ENCODE assay signal across 8 cellular contexts in genomic region chr9:96413312-96414221, GRCh38. TPM values are rescaled to one million over a fixed set of nuclear protein-coding genes. Genes with fewer than 3 reads are reported as not detected.
DNase-seq lines count a peak whose midpoint lies in the region; ATAC-seq and TF ChIP-seq lines count a peak whose summit lies in the region.

No MANE protein-coding gene starts in this region.

- 50 to 65% (median 58%) methylated on average over 7 of the region's 7 CpGs for WGBS in psoas muscle, 3 donors

- H3K4me2 ChIP-seq in OCI-LY1 (ENCODE audit: low read length) = peak overlapping the region; percentile 81

- DNase-seq in head of caudate nucleus (peak in 36 of 42 donors; percentile 20 to 80 (median 46)), NCI-H524 (lab: John Stamatoyannopoulos, UW) (no peak), activated gamma-delta T cell treated with Interleukin-2 at 50 U/mL for 16 hours (no peak), SHP77 treated with DMSO at 0.1 percent for 48 hours (lab: John Stamatoyannopoulos, UW) (no peak), psoas muscle (no peak)

- no peaks in the 10 kb centered on the region for H4K20me1 ChIP-seq in OCI-LY1 (ENCODE audit: insufficient read depth, low read length)

- TF ChIP-seq CTCF in OCI-LY1 (IDR thresholded peaks at IDR 0.05; ENCODE audit: low read length) = peak; percentile 19; the same call in 1 of the 2 replicates
- TF ChIP-seq CTCF in psoas muscle (IDR thresholded peaks at IDR 0.05) = no peak

- H3K79me2 ChIP-seq in OCI-LY1 (ENCODE audit: insufficient read depth, low read length) = peaks cover 78% of the 10 kb centered on the region

- peak overlapping the region; percentile 58 for H3K9ac ChIP-seq in OCI-LY1 (ENCODE audit: low read length)

- H3F3A ChIP-seq in OCI-LY1 (ENCODE audit: insufficient read depth, low read length) = peaks cover 4% of the 10 kb centered on the region; the same call in 1 of the 2 replicates

- H3K36me3 ChIP-seq in OCI-LY1 (ENCODE audit: insufficient read depth, low read length) (peaks cover 43% of the 10 kb centered on the region), psoas muscle (ENCODE audit: insufficient read depth in 1 of 2, low read depth in 1 of 2) (no peaks in the 10 kb centered on the region)

- H3K9me3 ChIP-seq in OCI-LY1 (ENCODE audit: low read length) (no peaks in the 10 kb centered on the region), psoas muscle (no peaks in the 10 kb centered on the region)

- H3K27ac ChIP-seq in OCI-LY1 (ENCODE audit: low read depth, low read length, poor library complexity, severe bottlenecking) (peak overlapping the region; percentile 95), psoas muscle (no peak overlapping the region)

- H3K27me3 ChIP-seq in OCI-LY1 (ENCODE audit: insufficient read depth, low read length) (no peaks in the 10 kb centered on the region), psoas muscle (ENCODE audit: insufficient read depth in 3 of 3, low read length in 2 of 3) (no peaks in the 10 kb centered on the region)

- peak; percentile 27 for ATAC-seq in HG02610 (IDR thresholded peaks at IDR 0.05; ENCODE audit: unreplicated experiment)
- ATAC-seq in psoas muscle = no peak

- H3K4me1 ChIP-seq in OCI-LY1 (ENCODE audit: insufficient read depth, low read length, severe bottlenecking) = peaks cover 44% of the 10 kb centered on the region
- peaks cover 6% of the 10 kb centered on the region for H3K4me1 ChIP-seq in psoas muscle

- no peak overlapping the region for H2AFZ ChIP-seq in OCI-LY1 (ENCODE audit: low read length)

- H3K9me2 ChIP-seq in OCI-LY1 (ENCODE audit: low read depth, low read length) = no peaks in the 10 kb centered on the region

- intact Hi-C loops in head of caudate nucleus (cut with DNase I) = loop anchor here (10.0 kb wide), 2 partner anchors 69 to 241 kb away; partner anchors contain the start of gene PRXL2C
- intact Hi-C loops in psoas muscle (cut with DNase I) = loop anchor here in 1 of 2 donors (5.0 kb wide), 1 partner anchor 86 kb away; no protein-coding TSS in a partner anchor

- H3K4me3 ChIP-seq in GM08714 (ENCODE audit: low read length) = peak overlapping the region; percentile 38; the same call in 1 of the 2 replicates
- H3K4me3 ChIP-seq in OCI-LY1 (ENCODE audit: low read depth, low read length, poor library complexity, severe bottlenecking) = peak overlapping the region; percentile 54
- no peak overlapping the region for H3K4me3 ChIP-seq in psoas muscle

RNA-seq across cellular contexts. Expression of gene ZNF367, which starts 4.6 kb away (rescaled TPM):
- total RNA-seq in psoas muscle = 1 to 10 TPM in 2 of 4 donors, under 1 TPM in 2; 0.69 to 1.9 (median 1.2) TPM
- 1 to 10 TPM; 1.0 to 3.3 (median 1.7) TPM for polyA plus RNA-seq in psoas muscle

RNA-seq across cellular contexts. Expression of gene SLC35D2, which starts 30.1 kb away (rescaled TPM):
- total RNA-seq in psoas muscle = 1 to 10 TPM; 2.1 to 5.9 (median 3.1) TPM
- polyA plus RNA-seq in psoas muscle = 1 to 10 TPM; 2.0 to 5.3 (median 2.3) TPM

RNA-seq across cellular contexts. Expression of gene HABP4, which starts 36.4 kb away (rescaled TPM):
- 10 to 100 TPM in 2 of 4 donors, 1 to 10 TPM in 2; 6.4 to 14.4 (median 10.0) TPM for total RNA-seq in psoas muscle
- 10 to 100 TPM in 1 of 3 donors, 1 to 10 TPM in 2; 8.7 to 13.6 (median 9.3) TPM for polyA plus RNA-seq in psoas muscle

Comparison
In these comparisons a context has a peak if more than half of its experiments do, and no peak if none do; other contexts are left out.
1. DNase-seq: peak in head of caudate nucleus (36 of 42); none in NCI-H524 (0 of 2), activated gamma-delta T cell treated with Interleukin-2 at 50 U/mL for 16 hours (single experiment), SHP77 treated with DMSO at 0.1 percent for 48 hours (single experiment) and psoas muscle (0 of 2).